In the genomic region with DNA sequence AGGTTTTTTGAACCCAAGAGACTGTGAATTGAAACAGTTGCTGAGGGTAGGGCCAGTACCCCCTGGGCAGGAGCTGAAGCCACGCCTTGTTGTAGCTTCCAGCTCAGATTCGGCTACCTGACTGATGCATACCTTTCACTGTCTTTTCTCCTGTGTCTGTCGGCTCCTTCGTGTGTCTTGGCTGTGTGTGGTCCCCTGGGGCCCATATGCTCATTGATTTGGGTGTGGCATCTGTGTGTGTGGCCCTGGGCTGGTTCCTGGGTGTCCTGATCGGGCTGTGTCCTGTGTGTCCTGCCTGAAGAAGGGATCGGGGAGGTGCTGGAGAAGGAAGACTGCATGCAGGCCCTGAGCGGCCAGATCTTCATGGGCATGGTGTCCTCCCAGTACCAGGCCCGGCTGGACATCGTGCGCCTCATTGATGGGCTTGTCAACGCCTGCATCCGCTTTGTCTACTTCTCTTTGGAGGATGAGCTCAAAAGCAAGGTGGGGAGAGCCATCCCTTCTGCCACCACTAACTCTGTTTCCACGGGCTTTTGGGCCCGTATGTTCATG, we compare ENCODE assay signal across 1 cellular context.
TF ChIP-seq lines count a peak whose summit lies in the region.

No MANE protein-coding gene starts in this region.

TF ChIP-seq in H1, 55 proteins besides CTCF, POLR2A, EP300 and RAD21:
- TF ChIP-seq EGR1 (IDR thresholded peaks at IDR 0.05; ENCODE audit: borderline replicate concordance, low read depth, low read length) (no peak), RFX5 (IDR thresholded peaks at IDR 0.05; ENCODE audit: borderline replicate concordance, low read depth, low read length) (no peak), KDM4A (IDR thresholded peaks at IDR 0.05; ENCODE audit: low read depth, low read length, severe bottlenecking) (no peak), SP4 (IDR thresholded peaks at IDR 0.05; ENCODE audit: low read length) (no peak), BACH1 (IDR thresholded peaks at IDR 0.05; ENCODE audit: low read length) (no peak), SUZ12 (IDR thresholded peaks at IDR 0.05; ENCODE audit: low read length) (no peak), FOSL1 (IDR thresholded peaks at IDR 0.05; ENCODE audit: insufficient read depth, low read depth, low read length) (no peak), CTBP2 (IDR thresholded peaks at IDR 0.05; ENCODE audit: borderline replicate concordance, insufficient read depth, insufficient read length, low read length) (no peak)
